Comparison of ENCODE assay signal across 16 cellular contexts in the genomic region with DNA sequence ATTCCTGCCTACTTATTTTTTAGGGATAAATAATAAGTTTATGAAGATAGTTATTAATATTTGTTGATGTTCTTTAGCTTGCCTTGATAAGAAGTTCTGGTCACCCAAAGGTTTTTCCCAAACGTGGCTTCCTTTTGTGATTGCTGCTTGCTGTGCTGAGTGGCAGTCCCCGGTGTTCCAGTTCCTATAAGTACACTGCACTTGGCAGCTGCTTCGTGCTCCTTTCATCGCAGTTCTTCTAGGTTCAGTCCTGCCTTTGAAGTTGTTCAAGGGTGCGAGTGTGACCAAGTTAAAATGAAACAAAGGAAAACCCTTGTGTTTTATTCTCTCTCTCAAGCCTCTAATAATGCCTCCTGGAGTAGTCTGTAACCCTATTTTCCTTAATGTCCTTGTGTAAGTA.
DNase-seq lines count a peak whose midpoint lies in the region; ATAC-seq and TF ChIP-seq lines count a peak whose summit lies in the region.
"Had no signal": no experiment of that assay in that cellular context is flagged by ENCODE, and none has a peak within 500 bp of the region (broad histone marks: within the 10 kb centered on the region; RNA-seq: fewer than 3 reads in every experiment).

No MANE protein-coding gene starts in this region.

- H2AK5ac ChIP-seq in trophoblast cell (ENCODE audit: low read length), result no peak overlapping the region

- ATAC-seq in HG03342 (IDR thresholded peaks at IDR 0.05; ENCODE audit: unreplicated experiment), result no peak
- ATAC-seq: natural killer cell, psoas muscle had no signal

- H4K91ac ChIP-seq in trophoblast cell (ENCODE audit: low read depth, low read length), result no peak overlapping the region

- H2BK12ac ChIP-seq in trophoblast cell (ENCODE audit: low read length), result peak overlapping the region; percentile 45

- no peaks in the 10 kb centered on the region for H3K79me2 ChIP-seq in trophoblast cell (ENCODE audit: control insufficient read depth, insufficient read depth, low read length, poor library complexity)

- peak overlapping the region; percentile 87 for H3K18ac ChIP-seq in trophoblast cell (ENCODE audit: low read length)

- no peak overlapping the region for H3K23ac ChIP-seq in trophoblast cell (ENCODE audit: low read length)

- no peak overlapping the region for H4K12ac ChIP-seq in trophoblast cell (ENCODE audit: low read depth, low read length)

- peaks cover 46% of the 10 kb centered on the region for H3K4me1 Mint-ChIP-seq in activated T-cell treated with anti-CD3 and anti-CD28 coated beads, Interleukin-2, amount 50 U/mL, for 24 hours (ENCODE audit: low read depth)

- no peak for TF ChIP-seq CTCF in GM12865 (IDR thresholded peaks at IDR 0.05; ENCODE audit: insufficient read depth, low read depth, low read length, missing control alignments)
- no peak for TF ChIP-seq CTCF in choroid plexus epithelial cell (conservative IDR thresholded peaks at IDR 0.05; ENCODE audit: low read depth, low read length)
- no peak for TF ChIP-seq CTCF in GM20000 (IDR thresholded peaks at IDR 0.05; ENCODE audit: extremely low read depth, missing control alignments)

- no peak overlapping the region for H3K27ac ChIP-seq in trophoblast cell (ENCODE audit: low read depth, low read length)
- H3K27ac ChIP-seq: psoas muscle had no signal

- no peak for DNase-seq in activated T-cell treated with anti-CD3 and anti-CD28 coated beads, Interleukin-2, amount 50 U/mL, for 24 hours
- no peak for DNase-seq in activated T-cell treated with anti-CD3 and anti-CD28 coated beads, Interleukin-2, amount 50 U/mL, for 1 hour
- DNase-seq in GM12865 (ENCODE audit: low read depth) (peak; percentile 34), choroid plexus epithelial cell (ENCODE audit: low read depth) (peak; percentile 35), trophoblast cell (no peak), GM20000 (ENCODE audit: low spot score) (no peak), midbrain (lab: John Stamatoyannopoulos, UW) (no peak)
- DNase-seq: ACHN, foreskin fibroblast, natural killer cell, NCI-H1436, NCI-H345, psoas muscle, SHP77 treated with DMSO at 0.1 percent for 48 hours had no signal

- H2AFZ ChIP-seq in trophoblast cell (ENCODE audit: insufficient read depth, low read length, poor library complexity), result no peak overlapping the region

- H3K4me1 ChIP-seq in trophoblast cell (ENCODE audit: control insufficient read depth in 1 of 2, insufficient read depth in 2 of 2, low read length in 2 of 2), result peaks cover 7 to 9% of the 10 kb centered on the region in 2 experiments

- no peak overlapping the region for H3K4me2 ChIP-seq in trophoblast cell (ENCODE audit: low read length)

- no peak overlapping the region for H3K9ac ChIP-seq in trophoblast cell (ENCODE audit: low read length)

- no peak overlapping the region for H2BK120ac ChIP-seq in trophoblast cell (ENCODE audit: insufficient read depth, low read length, poor library complexity)

- peaks cover 12 to 14% of the 10 kb centered on the region in 2 experiments for H3K36me3 ChIP-seq in trophoblast cell (ENCODE audit: control insufficient read depth in 1 of 2, insufficient read depth in 2 of 2, low read length in 2 of 2)
- H3K36me3 ChIP-seq: HAP-1 had no signal

- H3K27ac Mint-ChIP-seq in activated T-cell treated with anti-CD3 and anti-CD28 coated beads, Interleukin-2, amount 50 U/mL, for 24 hours, result peak overlapping the region; percentile 76
- H3K27ac Mint-ChIP-seq: natural killer cell had no signal

- peaks cover 2% of the 10 kb centered on the region for H3K79me1 ChIP-seq in trophoblast cell (ENCODE audit: low read length)

- no peak overlapping the region for H3K14ac ChIP-seq in trophoblast cell (ENCODE audit: low read length)

- H3K9me3 Mint-ChIP-seq in activated T-cell treated with anti-CD3 and anti-CD28 coated beads, Interleukin-2, amount 50 U/mL, for 24 hours, result no peaks in the 10 kb centered on the region
- H3K9me3 Mint-ChIP-seq: natural killer cell had no signal

- H3K4ac ChIP-seq in trophoblast cell (ENCODE audit: low read depth, low read length), result no peak overlapping the region

- no peak overlapping the region for H4K8ac ChIP-seq in trophoblast cell (ENCODE audit: low read depth, low read length)

- H3K27me3 Mint-ChIP-seq in activated T-cell treated with anti-CD3 and anti-CD28 coated beads, Interleukin-2, amount 50 U/mL, for 24 hours, result no peaks in the 10 kb centered on the region

- H3K36me3 Mint-ChIP-seq in activated T-cell treated with anti-CD3 and anti-CD28 coated beads, Interleukin-2, amount 50 U/mL, for 24 hours (ENCODE audit: low read depth), result peaks cover 26% of the 10 kb centered on the region
- H3K36me3 Mint-ChIP-seq: natural killer cell had no signal

- no peak overlapping the region for H3K4me3 Mint-ChIP-seq in activated T-cell treated with anti-CD3 and anti-CD28 coated beads, Interleukin-2, amount 50 U/mL, for 24 hours
- H3K4me3 Mint-ChIP-seq: natural killer cell had no signal

- WGBS in trophoblast cell (ENCODE audit: extremely low coverage, insufficient coverage, insufficient read length), result no CpG with 5 or more reads among the region's 5 CpGs

- no peaks in the 10 kb centered on the region for H3K9me3 ChIP-seq in trophoblast cell (ENCODE audit: insufficient read depth, low read depth, low read length)
- H3K9me3 ChIP-seq: HAP-1, psoas muscle had no signal

- no peaks in the 10 kb centered on the region for H3K27me3 ChIP-seq in trophoblast cell (ENCODE audit: insufficient read depth, low read length)

- no peak overlapping the region for H3K4me3 ChIP-seq in GM12865 (ENCODE audit: low read depth, low read length)
- H3K4me3 ChIP-seq in choroid plexus epithelial cell (ENCODE audit: low read depth, low read length), result no peak overlapping the region
- no peak overlapping the region for H3K4me3 ChIP-seq in trophoblast cell (ENCODE audit: low read depth, low read length)
- H3K4me3 ChIP-seq: HAP-1, psoas muscle had no signal

- H2BK5ac ChIP-seq in trophoblast cell (ENCODE audit: low read depth, low read length, poor library complexity), result no peak overlapping the region

Comparison
In these comparisons a context has a peak if more than half of its experiments do, and no peak if none do; other contexts are left out.
1. DNase-seq: peak in GM12865 (single experiment) and choroid plexus epithelial cell (single experiment); none in activated T-cell treated with anti-CD3 and anti-CD28 coated beads, Interleukin-2, amount 50 U/mL, for 24 hours (single experiment), activated T-cell treated with anti-CD3 and anti-CD28 coated beads, Interleukin-2, amount 50 U/mL, for 1 hour (single experiment), trophoblast cell (0 of 2), GM20000 (single experiment) and midbrain (single experiment).